Comparison of ENCODE assay signal across 8 cellular contexts in genomic region chrX:109635151-109635550, GRCh38. TPM values are rescaled to one million over a fixed set of nuclear protein-coding genes. Genes with fewer than 3 reads are reported as not detected.
DNase-seq lines count a peak whose midpoint lies in the region; ATAC-seq and TF ChIP-seq lines count a peak whose summit lies in the region.

No MANE protein-coding gene starts in this region.

- H2BK5ac ChIP-seq in neuronal stem cell (ENCODE audit: low read length), result no peak overlapping the region

- no peak overlapping the region for H3K23ac ChIP-seq in neuronal stem cell (ENCODE audit: low read depth, low read length, poor library complexity)

- no peak overlapping the region for H3K14ac ChIP-seq in neuronal stem cell (ENCODE audit: low read length)

- no peak overlapping the region for H3K27ac ChIP-seq in prostate gland
- no peak overlapping the region for H3K27ac ChIP-seq in suprapubic skin
- H3K27ac ChIP-seq in neuronal stem cell (replicated peaks; ENCODE audit: low read length), result no peak overlapping the region

- 13% methylated on average over 3 of the region's 3 CpGs for WGBS in prostate gland
- 22% methylated on average over 3 of the region's 3 CpGs for WGBS in suprapubic skin
- WGBS in neuronal stem cell (ENCODE audit: extremely low coverage in 2 of 2, insufficient read length in 2 of 2, insufficient replicate concordance in 1 of 2), 2 donors, result no CpG with 5 or more reads among the region's 3 CpGs

- H2BK15ac ChIP-seq in neuronal stem cell (ENCODE audit: low read length), result no peak overlapping the region

- no peak overlapping the region for H2AK5ac ChIP-seq in neuronal stem cell (ENCODE audit: low read depth, low read length)

- no peak overlapping the region for H2BK12ac ChIP-seq in neuronal stem cell (ENCODE audit: low read length)

- no peaks in the 10 kb centered on the region for H3K9me3 ChIP-seq in NT2/D1 (ENCODE audit: insufficient read depth, low read length)
- no peaks in the 10 kb centered on the region for H3K9me3 ChIP-seq in prostate gland
- H3K9me3 ChIP-seq in suprapubic skin, result no peaks in the 10 kb centered on the region
- no peaks in the 10 kb centered on the region for H3K9me3 ChIP-seq in neuronal stem cell (replicated peaks in 1 of 2; ENCODE audit: control insufficient read depth in 2 of 2, insufficient read depth in 1 of 2, low read depth in 1 of 2, low read length in 2 of 2)

- peak; percentile 58 for ATAC-seq in GM18867 (IDR thresholded peaks at IDR 0.05; ENCODE audit: unreplicated experiment)

- H3K4ac ChIP-seq in neuronal stem cell (ENCODE audit: low read length), result no peak overlapping the region

- H3K9ac ChIP-seq in NT2/D1 (ENCODE audit: insufficient read length, low read depth) (no peak overlapping the region), neuronal stem cell (ENCODE audit: low read depth, low read length, poor library complexity) (no peak overlapping the region)

- H3K4me1 ChIP-seq in NT2/D1 (ENCODE audit: insufficient read depth, insufficient read length), result no peaks in the 10 kb centered on the region
- H3K4me1 ChIP-seq in prostate gland (replicated peaks), result no peaks in the 10 kb centered on the region
- no peaks in the 10 kb centered on the region for H3K4me1 ChIP-seq in suprapubic skin
- H3K4me1 ChIP-seq in neuronal stem cell (ENCODE audit: control insufficient read depth in 2 of 2, insufficient read depth in 1 of 2, low read depth in 1 of 2, low read length in 2 of 2), result no peaks in the 10 kb centered on the region

- H4K8ac ChIP-seq in neuronal stem cell (ENCODE audit: low read depth, low read length), result no peak overlapping the region

- no peak overlapping the region for H4K91ac ChIP-seq in neuronal stem cell (ENCODE audit: low read depth, low read length, poor library complexity)

- peak; percentile 33 for DNase-seq in AG08396 (ENCODE audit: low spot score)
- peak; percentile 9 for DNase-seq in NT2/D1 (ENCODE audit: low read depth, low spot score)
- DNase-seq in fibroblast of the aortic adventitia (ENCODE audit: low read depth), result peak; percentile 16
- no peak for DNase-seq in prostate gland (ENCODE audit: low spot score)
- no peak for DNase-seq in CD1c-positive myeloid dendritic cell (ENCODE audit: extremely low spot score)
- DNase-seq in suprapubic skin (ENCODE audit: low spot score in 2 of 2), result no peak
- no peak for DNase-seq in neuronal stem cell (ENCODE audit: low spot score)

- no peak overlapping the region for H2BK120ac ChIP-seq in neuronal stem cell (ENCODE audit: low read depth, low read length)

- TF ChIP-seq POLR2A in prostate gland (IDR thresholded peaks at IDR 0.05) (no peak), suprapubic skin (IDR thresholded peaks at IDR 0.05) (no peak)

- H2AFZ ChIP-seq in neuronal stem cell (ENCODE audit: low read length), result no peak overlapping the region

- TF ChIP-seq CTCF in fibroblast of the aortic adventitia (IDR thresholded peaks at IDR 0.05; ENCODE audit: insufficient read depth, low read length), result peak; percentile 55
- peak in 1 of 4 experiments; percentile 12 for TF ChIP-seq CTCF in prostate gland (IDR thresholded peaks at IDR 0.05)
- peak in 1 of 2 donors; percentile 15 for TF ChIP-seq CTCF in suprapubic skin (IDR thresholded peaks at IDR 0.05)

- intact Hi-C loops in prostate gland (cut with DNase I), result loop anchor here (10.0 kb wide), 1 partner anchor 150 kb away; the partner anchor contains the start of gene GUCY2F

- no peaks in the 10 kb centered on the region for H3K79me1 ChIP-seq in neuronal stem cell (ENCODE audit: low read depth, low read length)

- H3K36me3 ChIP-seq in NT2/D1 (ENCODE audit: insufficient read depth, insufficient read length, low read length) (no peaks in the 10 kb centered on the region), prostate gland (no peaks in the 10 kb centered on the region), suprapubic skin (no peaks in the 10 kb centered on the region), neuronal stem cell (replicated peaks in 1 of 2; ENCODE audit: control insufficient read depth in 2 of 2, insufficient read depth in 2 of 2, low read length in 2 of 2) (no peaks in the 10 kb centered on the region)

- H3K4me2 ChIP-seq in neuronal stem cell (ENCODE audit: insufficient read depth, low read length, poor library complexity, severe bottlenecking), result no peak overlapping the region

- H3K27me3 ChIP-seq in NT2/D1 (ENCODE audit: insufficient read depth, insufficient read length) (no peaks in the 10 kb centered on the region), prostate gland (replicated peaks; ENCODE audit: insufficient read depth) (no peaks in the 10 kb centered on the region), suprapubic skin (no peaks in the 10 kb centered on the region), neuronal stem cell (ENCODE audit: control insufficient read depth in 3 of 3, insufficient read depth in 3 of 3, low read depth in 1 of 3, low read length in 3 of 3) (no peaks in the 10 kb centered on the region)

- H3K18ac ChIP-seq in neuronal stem cell (ENCODE audit: low read length), result no peak overlapping the region

- H3K4me3 ChIP-seq in NT2/D1 (ENCODE audit: insufficient read length, low read depth), result no peak overlapping the region
- H3K4me3 ChIP-seq in fibroblast of the aortic adventitia (ENCODE audit: low read depth, low read length), result no peak overlapping the region
- no peak overlapping the region for H3K4me3 ChIP-seq in prostate gland
- H3K4me3 ChIP-seq in suprapubic skin, result no peak overlapping the region
- no peak overlapping the region for H3K4me3 ChIP-seq in neuronal stem cell (ENCODE audit: low read length in 2 of 2)

- no peak for TF ChIP-seq EP300 in suprapubic skin (IDR thresholded peaks at IDR 0.05)

RNA-seq across cellular contexts. Expression of gene KCNE5, which starts 10.2 kb away (rescaled TPM):
- total RNA-seq in fibroblast of the aortic adventitia (ENCODE audit: low replicate concordance) (0.16 and 0.36 TPM in 2 replicates), prostate gland (not detected), suprapubic skin (under 1 TPM in 2 of 4 donors, not detected in 2; 0.34 to 0.42 TPM)
- 8.2 TPM for polyA plus RNA-seq in neuronal stem cell (2013, experiment 1 of 2)
- 8.4 TPM for polyA plus RNA-seq in neuronal stem cell (2013, experiment 2 of 2)

Comparison
In these comparisons a context has a peak if more than half of its experiments do, and no peak if none do; other contexts are left out.
1. DNase-seq: peak in AG08396 (single experiment), NT2/D1 (single experiment) and fibroblast of the aortic adventitia (single experiment); none in prostate gland (single experiment), CD1c-positive myeloid dendritic cell (single experiment), suprapubic skin (0 of 2) and neuronal stem cell (single experiment).